8 cellular contexts compared by ENCODE assay signal in the genomic region with DNA sequence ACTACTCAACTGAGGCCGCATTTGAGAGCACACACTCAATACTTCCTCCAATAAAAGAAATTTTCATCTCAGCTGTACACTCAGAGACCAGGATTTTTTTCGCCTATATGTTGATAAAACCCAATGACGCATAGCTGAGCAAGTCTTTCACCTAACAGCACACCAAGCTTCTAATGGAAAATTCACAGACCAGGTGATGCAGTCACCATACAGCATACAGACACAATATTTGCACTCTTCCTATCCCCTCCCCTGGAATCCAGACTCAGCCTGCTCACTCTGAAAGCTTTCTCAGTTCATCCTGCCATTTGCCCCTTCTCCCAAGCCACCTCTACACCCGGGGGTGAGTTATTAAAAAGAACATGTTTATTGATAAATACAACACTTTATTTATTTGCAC. TPM values are rescaled to one million over a fixed set of nuclear protein-coding genes. Genes with fewer than 3 reads are reported as not detected.
DNase-seq lines count a peak whose midpoint lies in the region; ATAC-seq and TF ChIP-seq lines count a peak whose summit lies in the region.

No MANE protein-coding gene starts in this region.

- WGBS in SK-N-SH (ENCODE audit: low lambda C conversion rate), result 39% methylated on average over 4 of the region's 4 CpGs
- 36 to 39% methylated on average over 4 of the region's 4 CpGs for WGBS in thyroid gland, 2 donors

- DNase-seq in SK-N-SH, result peak; percentile 34
- DNase-seq in NCI-H2029 (lab: John Stamatoyannopoulos, UW), result peak; percentile 58
- DNase-seq in activated naive CD8-positive, alpha-beta T cell treated with anti-CD3 and anti-CD28 coated beads, Interleukin-2, amount 50 U/mL, for 24 hours, result no peak
- DNase-seq in left colon, result no peak
- no peak for DNase-seq in thyroid gland
- no peak for DNase-seq in activated CD4-positive, alpha-beta T cell treated with anti-CD3 and anti-CD28 coated beads for 1 hour

- H3K4me3 ChIP-seq in SK-N-SH (ENCODE audit: low read depth in 2 of 2, low read length in 1 of 2) (peak overlapping the region; percentile 81 to 90), thyroid gland (replicated peaks in 1 of 3) (peak overlapping the region in 2 of 3 donors; percentile 9 to 86)

- intact Hi-C loops in left colon (cut with DNase I, micrococcal nuclease), result no loop called here
- intact Hi-C loops in thyroid gland (cut with DNase I), result no loop called here

- no peak for TF ChIP-seq RAD21 in SK-N-SH (IDR thresholded peaks at IDR 0.05; ENCODE audit: low read length)

- H3K27ac ChIP-seq in SK-N-SH (ENCODE audit: low read depth in 2 of 2, low read length in 1 of 2) (peak overlapping the region; percentile 95 to 99), thyroid gland (peak overlapping the region; percentile 98 to 99 (median 98))

- H3K27me3 ChIP-seq in SK-N-SH (ENCODE audit: insufficient read depth) (no peaks in the 10 kb centered on the region), thyroid gland (no peaks in the 10 kb centered on the region)

- H3K36me3 Mint-ChIP-seq in activated naive CD8-positive, alpha-beta T cell treated with anti-CD3 and anti-CD28 coated beads, Interleukin-2, amount 50 U/mL, for 24 hours (ENCODE audit: low read depth), result peaks cover 11% of the 10 kb centered on the region

- peak overlapping the region; percentile 94 for H3K27ac Mint-ChIP-seq in activated naive CD8-positive, alpha-beta T cell treated with anti-CD3 and anti-CD28 coated beads, Interleukin-2, amount 50 U/mL, for 24 hours

- H2AFZ ChIP-seq in SK-N-SH (ENCODE audit: low read depth), result peak overlapping the region; percentile 97

- no peak for TF ChIP-seq CTCF in SK-N-SH (IDR thresholded peaks at IDR 0.05)
- TF ChIP-seq CTCF in thyroid gland (IDR thresholded peaks at IDR 0.05), result no peak

- H3K4me1 ChIP-seq in SK-N-SH (ENCODE audit: control insufficient read depth in 1 of 2, insufficient read depth in 2 of 2, low read depth in 1 of 2, low read length in 1 of 2) (peaks cover 9 to 21% of the 10 kb centered on the region in 2 experiments; a peak in 2 of 4 replicates), thyroid gland (peaks cover 15 to 25% of the 10 kb centered on the region in 2 donors)

- no peak for TF ChIP-seq POLR2A in thyroid gland (IDR thresholded peaks at IDR 0.05)

- H3K9me3 Mint-ChIP-seq in activated naive CD8-positive, alpha-beta T cell treated with anti-CD3 and anti-CD28 coated beads, Interleukin-2, amount 50 U/mL, for 24 hours, result no peaks in the 10 kb centered on the region

- POLR2A ChIA-PET in SK-N-SH (lab: Yijun Ruan, JAX), result no interaction called here

- H3K36me3 ChIP-seq in SK-N-SH (replicated peaks in 1 of 2; ENCODE audit: control insufficient read depth in 1 of 2, insufficient read depth in 2 of 2, low read length in 1 of 2) (no peaks in the 10 kb centered on the region), thyroid gland (no peaks in the 10 kb centered on the region)

- H3K4me1 Mint-ChIP-seq in activated naive CD8-positive, alpha-beta T cell treated with anti-CD3 and anti-CD28 coated beads, Interleukin-2, amount 50 U/mL, for 24 hours, result peaks cover 52% of the 10 kb centered on the region

- H3K79me2 ChIP-seq in SK-N-SH (ENCODE audit: insufficient read depth), result peaks cover 51% of the 10 kb centered on the region

- H3K4me2 ChIP-seq in SK-N-SH, result peak overlapping the region; percentile 97

- CTCF ChIA-PET in SK-N-SH (lab: Yijun Ruan, JAX), result interaction anchor here (0.6 to 3.4 kb wide), 4 partner anchors 43 to 100 kb away, joined by 3 to 14 read pairs (median 5); no protein-coding TSS in a partner anchor

- H3K4me3 Mint-ChIP-seq in activated naive CD8-positive, alpha-beta T cell treated with anti-CD3 and anti-CD28 coated beads, Interleukin-2, amount 50 U/mL, for 24 hours, result peak overlapping the region; percentile 90

- H3F3A ChIP-seq in SK-N-SH (replicated peaks; ENCODE audit: insufficient read depth), result peaks cover 18% of the 10 kb centered on the region

- TF ChIP-seq EP300 in SK-N-SH (IDR thresholded peaks at IDR 0.05; ENCODE audit: borderline replicate concordance in 1 of 2, low read depth in 1 of 2, low read length in 1 of 2), result no peak

- no peaks in the 10 kb centered on the region for H3K9me2 ChIP-seq in SK-N-SH

- H3K9ac ChIP-seq in SK-N-SH, result peak overlapping the region; percentile 94; the same call in 1 of the 2 replicates

- H4K20me1 ChIP-seq in SK-N-SH (ENCODE audit: insufficient read depth), result no peaks in the 10 kb centered on the region

- no peaks in the 10 kb centered on the region for H3K9me3 ChIP-seq in SK-N-SH
- H3K9me3 ChIP-seq in thyroid gland, result no peaks in the 10 kb centered on the region

- no peaks in the 10 kb centered on the region for H3K27me3 Mint-ChIP-seq in activated naive CD8-positive, alpha-beta T cell treated with anti-CD3 and anti-CD28 coated beads, Interleukin-2, amount 50 U/mL, for 24 hours

- ATAC-seq in SK-N-SH treated with all-trans-retinoic acid at 6 μM for 48 hours (no peak), left colon (peak; percentile 4), HG03097 (IDR thresholded peaks at IDR 0.05; ENCODE audit: low FRiP score, unreplicated experiment) (no peak)
- ATAC-seq in activated naive CD8-positive, alpha-beta T cell treated with anti-CD3 and anti-CD28 coated beads, Interleukin-2, amount 50 U/mL, for 24 hours, result peak; percentile 6

TF ChIP-seq in SK-N-SH, 30 proteins besides CTCF, POLR2A, EP300 and RAD21 (continues in another document):
- no peak for TF ChIP-seq MXI1 (IDR thresholded peaks at IDR 0.05; ENCODE audit: low read depth, low read length)
- TF ChIP-seq, protein P1, sequence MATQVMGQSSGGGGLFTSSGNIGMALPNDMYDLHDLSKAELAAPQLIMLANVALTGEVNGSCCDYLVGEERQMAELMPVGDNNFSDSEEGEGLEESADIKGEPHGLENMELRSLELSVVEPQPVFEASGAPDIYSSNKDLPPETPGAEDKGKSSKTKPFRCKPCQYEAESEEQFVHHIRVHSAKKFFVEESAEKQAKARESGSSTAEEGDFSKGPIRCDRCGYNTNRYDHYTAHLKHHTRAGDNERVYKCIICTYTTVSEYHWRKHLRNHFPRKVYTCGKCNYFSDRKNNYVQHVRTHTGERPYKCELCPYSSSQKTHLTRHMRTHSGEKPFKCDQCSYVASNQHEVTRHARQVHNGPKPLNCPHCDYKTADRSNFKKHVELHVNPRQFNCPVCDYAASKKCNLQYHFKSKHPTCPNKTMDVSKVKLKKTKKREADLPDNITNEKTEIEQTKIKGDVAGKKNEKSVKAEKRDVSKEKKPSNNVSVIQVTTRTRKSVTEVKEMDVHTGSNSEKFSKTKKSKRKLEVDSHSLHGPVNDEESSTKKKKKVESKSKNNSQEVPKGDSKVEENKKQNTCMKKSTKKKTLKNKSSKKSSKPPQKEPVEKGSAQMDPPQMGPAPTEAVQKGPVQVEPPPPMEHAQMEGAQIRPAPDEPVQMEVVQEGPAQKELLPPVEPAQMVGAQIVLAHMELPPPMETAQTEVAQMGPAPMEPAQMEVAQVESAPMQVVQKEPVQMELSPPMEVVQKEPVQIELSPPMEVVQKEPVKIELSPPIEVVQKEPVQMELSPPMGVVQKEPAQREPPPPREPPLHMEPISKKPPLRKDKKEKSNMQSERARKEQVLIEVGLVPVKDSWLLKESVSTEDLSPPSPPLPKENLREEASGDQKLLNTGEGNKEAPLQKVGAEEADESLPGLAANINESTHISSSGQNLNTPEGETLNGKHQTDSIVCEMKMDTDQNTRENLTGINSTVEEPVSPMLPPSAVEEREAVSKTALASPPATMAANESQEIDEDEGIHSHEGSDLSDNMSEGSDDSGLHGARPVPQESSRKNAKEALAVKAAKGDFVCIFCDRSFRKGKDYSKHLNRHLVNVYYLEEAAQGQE (IDR thresholded peaks at IDR 0.05; ENCODE audit: low read depth, low read length), result no peak
- no peak for TF ChIP-seq FOSL2 (IDR thresholded peaks at IDR 0.05; ENCODE audit: borderline replicate concordance, low read depth)
- no peak for TF ChIP-seq MEF2A (IDR thresholded peaks at IDR 0.05; ENCODE audit: borderline replicate concordance, low read depth)

TF ChIP-seq in SK-N-SH treated with all-trans-retinoic acid at 6 μM for 48 hours, 23 proteins besides CTCF, POLR2A, EP300 and RAD21 (continues in another document):
- TF ChIP-seq, protein P2, sequence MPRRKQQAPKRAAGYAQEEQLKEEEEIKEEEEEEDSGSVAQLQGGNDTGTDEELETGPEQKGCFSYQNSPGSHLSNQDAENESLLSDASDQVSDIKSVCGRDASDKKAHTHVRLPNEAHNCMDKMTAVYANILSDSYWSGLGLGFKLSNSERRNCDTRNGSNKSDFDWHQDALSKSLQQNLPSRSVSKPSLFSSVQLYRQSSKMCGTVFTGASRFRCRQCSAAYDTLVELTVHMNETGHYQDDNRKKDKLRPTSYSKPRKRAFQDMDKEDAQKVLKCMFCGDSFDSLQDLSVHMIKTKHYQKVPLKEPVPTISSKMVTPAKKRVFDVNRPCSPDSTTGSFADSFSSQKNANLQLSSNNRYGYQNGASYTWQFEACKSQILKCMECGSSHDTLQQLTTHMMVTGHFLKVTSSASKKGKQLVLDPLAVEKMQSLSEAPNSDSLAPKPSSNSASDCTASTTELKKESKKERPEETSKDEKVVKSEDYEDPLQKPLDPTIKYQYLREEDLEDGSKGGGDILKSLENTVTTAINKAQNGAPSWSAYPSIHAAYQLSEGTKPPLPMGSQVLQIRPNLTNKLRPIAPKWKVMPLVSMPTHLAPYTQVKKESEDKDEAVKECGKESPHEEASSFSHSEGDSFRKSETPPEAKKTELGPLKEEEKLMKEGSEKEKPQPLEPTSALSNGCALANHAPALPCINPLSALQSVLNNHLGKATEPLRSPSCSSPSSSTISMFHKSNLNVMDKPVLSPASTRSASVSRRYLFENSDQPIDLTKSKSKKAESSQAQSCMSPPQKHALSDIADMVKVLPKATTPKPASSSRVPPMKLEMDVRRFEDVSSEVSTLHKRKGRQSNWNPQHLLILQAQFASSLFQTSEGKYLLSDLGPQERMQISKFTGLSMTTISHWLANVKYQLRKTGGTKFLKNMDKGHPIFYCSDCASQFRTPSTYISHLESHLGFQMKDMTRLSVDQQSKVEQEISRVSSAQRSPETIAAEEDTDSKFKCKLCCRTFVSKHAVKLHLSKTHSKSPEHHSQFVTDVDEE (CRISPR knock-in tag; IDR thresholded peaks at IDR 0.05), result no peak

RNA-seq across cellular contexts. Expression of a gene that starts 1.7 kb away (rescaled TPM):
- polyA plus RNA-seq in SK-N-SH (2012; rRNA removed), result 19.5 and 22.5 TPM in 2 replicates
- polyA plus RNA-seq in SK-N-SH (2012; cell fraction: cytosol; rRNA removed), result 22.1 and 24.4 TPM in 2 replicates
- polyA plus RNA-seq in SK-N-SH (2012; cell fraction: nucleus; rRNA removed), result 9.1 and 15.2 TPM in 2 replicates
- 10 to 100 TPM; 32.4 to 34.7 TPM for total RNA-seq in left colon
- total RNA-seq in thyroid gland, result 100 to 1,000 TPM; 115 to 141 (median 133) TPM

Comparison
In these comparisons a context has a peak if more than half of its experiments do, and no peak if none do; other contexts are left out.
1. DNase-seq: peak in SK-N-SH (single experiment) and NCI-H2029 (single experiment); none in activated naive CD8-positive, alpha-beta T cell treated with anti-CD3 and anti-CD28 coated beads, Interleukin-2, amount 50 U/mL, for 24 hours (single experiment), left colon (0 of 2), thyroid gland (0 of 2) and activated CD4-positive, alpha-beta T cell treated with anti-CD3 and anti-CD28 coated beads for 1 hour (single experiment).
2. ATAC-seq: peak in activated naive CD8-positive, alpha-beta T cell treated with anti-CD3 and anti-CD28 coated beads, Interleukin-2, amount 50 U/mL, for 24 hours (single experiment) and left colon (single experiment); none in SK-N-SH treated with all-trans-retinoic acid at 6 μM for 48 hours (single experiment) and HG03097 (single experiment).